ENCODE assay signal across 1 cellular context in the genomic region with DNA sequence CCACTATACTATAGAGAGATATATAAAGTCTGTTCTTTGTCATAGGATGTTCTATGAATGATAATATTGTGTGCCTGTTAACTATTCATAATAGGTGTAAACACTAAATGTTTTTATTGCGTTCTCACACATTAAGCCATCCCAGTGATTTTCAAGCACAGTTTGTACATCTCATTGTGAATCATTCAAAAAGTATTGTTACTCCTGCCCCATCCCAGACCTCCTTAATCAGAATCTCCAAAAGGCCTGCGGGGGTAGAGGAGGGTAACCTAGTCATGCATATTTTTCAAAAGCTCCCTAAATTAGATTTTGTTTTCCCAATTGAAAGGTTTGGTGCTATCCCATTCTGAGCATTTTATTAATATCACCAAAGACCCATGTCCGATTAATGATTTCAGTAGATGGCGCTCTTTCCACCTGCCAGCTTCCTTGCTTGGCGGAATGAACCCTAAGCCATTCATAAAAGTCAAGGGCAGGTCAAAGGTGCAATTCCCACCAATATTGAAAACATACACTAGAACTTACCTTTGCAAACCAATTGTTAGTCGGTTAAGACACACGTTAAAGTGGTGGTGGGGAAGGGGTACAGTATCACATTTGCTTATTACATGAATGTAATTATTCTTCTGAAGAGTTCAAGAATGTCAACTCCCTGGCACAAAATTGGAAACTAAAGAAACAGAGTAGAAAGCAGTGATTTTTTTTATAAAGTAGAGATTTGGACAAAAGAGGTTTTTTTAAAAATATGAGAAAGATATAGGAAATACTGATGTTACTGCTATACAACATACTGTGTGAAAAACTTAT.
TF ChIP-seq lines count a peak whose summit lies in the region.

No MANE protein-coding gene starts in this region.

TF ChIP-seq in HepG2, 621 proteins besides CTCF, POLR2A, EP300 and RAD21 (continued from another document and continues in another):
- TF ChIP-seq NR2F6 (IDR thresholded peaks at IDR 0.05) (peak; percentile 88), NR2F6 (CRISPR knock-in tag; IDR thresholded peaks at IDR 0.05) (peak; percentile 85), MED1 (CRISPR knock-in tag; IDR thresholded peaks at IDR 0.05) (no peak), MIXL1 (CRISPR knock-in tag; IDR thresholded peaks at IDR 0.05) (peak; percentile 62; the same call in 1 of the 2 replicates), ESRRA (CRISPR knock-in tag; IDR thresholded peaks at IDR 0.05; ENCODE audit: low read depth) (0 out of 2 replicates have a peak, but pooled peaks have one; percentile 56), ZNF441 (CRISPR knock-in tag; IDR thresholded peaks at IDR 0.05; ENCODE audit: borderline replicate concordance) (no peak), HOXA9 (CRISPR knock-in tag; IDR thresholded peaks at IDR 0.05; ENCODE audit: borderline replicate concordance) (no peak), HMG20A (CRISPR knock-in tag; IDR thresholded peaks at IDR 0.05; ENCODE audit: borderline replicate concordance) (no peak), PHF5A (CRISPR knock-in tag; IDR thresholded peaks at IDR 0.05; ENCODE audit: low read depth, unreplicated experiment) (no peak), SALL1 (CRISPR knock-in tag; IDR thresholded peaks at IDR 0.05) (peak; percentile 47; the same call in 1 of the 2 replicates), HOXA5 (CRISPR knock-in tag; IDR thresholded peaks at IDR 0.05) (peak; percentile 73; the same call in 1 of the 2 replicates), RXRB (CRISPR knock-in tag; IDR thresholded peaks at IDR 0.05; ENCODE audit: borderline replicate concordance) (peak; percentile 73; the same call in 1 of the 2 replicates), ZNF160 (CRISPR knock-in tag; IDR thresholded peaks at IDR 0.05) (no peak), SNAI1 (CRISPR knock-in tag; IDR thresholded peaks at IDR 0.05; ENCODE audit: borderline replicate concordance) (no peak), ASH2L (IDR thresholded peaks at IDR 0.05; ENCODE audit: insufficient read length, low read depth, low read length) (peak; percentile 21), FOXA3 (CRISPR knock-in tag; IDR thresholded peaks at IDR 0.05) (0 out of 2 replicates have a peak, but pooled peaks have one; percentile 17), RXRA (CRISPR knock-in tag; IDR thresholded peaks at IDR 0.05) (peak; percentile 41; the same call in 1 of the 2 replicates), NRL (CRISPR knock-in tag; IDR thresholded peaks at IDR 0.05; ENCODE audit: borderline replicate concordance) (no peak), STAT5B (CRISPR knock-in tag; IDR thresholded peaks at IDR 0.05) (no peak), NFKB2 (CRISPR knock-in tag; IDR thresholded peaks at IDR 0.05; ENCODE audit: borderline replicate concordance) (no peak), ZNF136 (CRISPR knock-in tag; IDR thresholded peaks at IDR 0.05; ENCODE audit: low read depth) (no peak), FOXA1 (IDR thresholded peaks at IDR 0.05) (no peak), FOXA1 (CRISPR knock-in tag; IDR thresholded peaks at IDR 0.05) (no peak), NFE2L2 (IDR thresholded peaks at IDR 0.05; ENCODE audit: low read length) (no peak), ZNF3 (CRISPR knock-in tag; IDR thresholded peaks at IDR 0.05) (no peak), ZNF34 (CRISPR knock-in tag; IDR thresholded peaks at IDR 0.05; ENCODE audit: borderline replicate concordance) (no peak), ZNF614 (CRISPR knock-in tag; IDR thresholded peaks at IDR 0.05; ENCODE audit: borderline replicate concordance) (peak; percentile 49; the same call in 1 of the 2 replicates), ZNF33B (CRISPR knock-in tag; IDR thresholded peaks at IDR 0.05) (no peak), NR2C2 (CRISPR knock-in tag; IDR thresholded peaks at IDR 0.05; ENCODE audit: borderline replicate concordance) (peak; percentile 63; the same call in 1 of the 2 replicates)
- TF ChIP-seq, protein P1, sequence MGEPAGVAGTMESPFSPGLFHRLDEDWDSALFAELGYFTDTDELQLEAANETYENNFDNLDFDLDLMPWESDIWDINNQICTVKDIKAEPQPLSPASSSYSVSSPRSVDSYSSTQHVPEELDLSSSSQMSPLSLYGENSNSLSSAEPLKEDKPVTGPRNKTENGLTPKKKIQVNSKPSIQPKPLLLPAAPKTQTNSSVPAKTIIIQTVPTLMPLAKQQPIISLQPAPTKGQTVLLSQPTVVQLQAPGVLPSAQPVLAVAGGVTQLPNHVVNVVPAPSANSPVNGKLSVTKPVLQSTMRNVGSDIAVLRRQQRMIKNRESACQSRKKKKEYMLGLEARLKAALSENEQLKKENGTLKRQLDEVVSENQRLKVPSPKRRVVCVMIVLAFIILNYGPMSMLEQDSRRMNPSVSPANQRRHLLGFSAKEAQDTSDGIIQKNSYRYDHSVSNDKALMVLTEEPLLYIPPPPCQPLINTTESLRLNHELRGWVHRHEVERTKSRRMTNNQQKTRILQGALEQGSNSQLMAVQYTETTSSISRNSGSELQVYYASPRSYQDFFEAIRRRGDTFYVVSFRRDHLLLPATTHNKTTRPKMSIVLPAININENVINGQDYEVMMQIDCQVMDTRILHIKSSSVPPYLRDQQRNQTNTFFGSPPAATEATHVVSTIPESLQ (CRISPR knock-in tag; conservative IDR thresholded peaks at IDR 0.05) = no peak
- TF ChIP-seq, protein P2, sequence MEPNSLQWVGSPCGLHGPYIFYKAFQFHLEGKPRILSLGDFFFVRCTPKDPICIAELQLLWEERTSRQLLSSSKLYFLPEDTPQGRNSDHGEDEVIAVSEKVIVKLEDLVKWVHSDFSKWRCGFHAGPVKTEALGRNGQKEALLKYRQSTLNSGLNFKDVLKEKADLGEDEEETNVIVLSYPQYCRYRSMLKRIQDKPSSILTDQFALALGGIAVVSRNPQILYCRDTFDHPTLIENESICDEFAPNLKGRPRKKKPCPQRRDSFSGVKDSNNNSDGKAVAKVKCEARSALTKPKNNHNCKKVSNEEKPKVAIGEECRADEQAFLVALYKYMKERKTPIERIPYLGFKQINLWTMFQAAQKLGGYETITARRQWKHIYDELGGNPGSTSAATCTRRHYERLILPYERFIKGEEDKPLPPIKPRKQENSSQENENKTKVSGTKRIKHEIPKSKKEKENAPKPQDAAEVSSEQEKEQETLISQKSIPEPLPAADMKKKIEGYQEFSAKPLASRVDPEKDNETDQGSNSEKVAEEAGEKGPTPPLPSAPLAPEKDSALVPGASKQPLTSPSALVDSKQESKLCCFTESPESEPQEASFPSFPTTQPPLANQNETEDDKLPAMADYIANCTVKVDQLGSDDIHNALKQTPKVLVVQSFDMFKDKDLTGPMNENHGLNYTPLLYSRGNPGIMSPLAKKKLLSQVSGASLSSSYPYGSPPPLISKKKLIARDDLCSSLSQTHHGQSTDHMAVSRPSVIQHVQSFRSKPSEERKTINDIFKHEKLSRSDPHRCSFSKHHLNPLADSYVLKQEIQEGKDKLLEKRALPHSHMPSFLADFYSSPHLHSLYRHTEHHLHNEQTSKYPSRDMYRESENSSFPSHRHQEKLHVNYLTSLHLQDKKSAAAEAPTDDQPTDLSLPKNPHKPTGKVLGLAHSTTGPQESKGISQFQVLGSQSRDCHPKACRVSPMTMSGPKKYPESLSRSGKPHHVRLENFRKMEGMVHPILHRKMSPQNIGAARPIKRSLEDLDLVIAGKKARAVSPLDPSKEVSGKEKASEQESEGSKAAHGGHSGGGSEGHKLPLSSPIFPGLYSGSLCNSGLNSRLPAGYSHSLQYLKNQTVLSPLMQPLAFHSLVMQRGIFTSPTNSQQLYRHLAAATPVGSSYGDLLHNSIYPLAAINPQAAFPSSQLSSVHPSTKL (CRISPR knock-in tag; IDR thresholded peaks at IDR 0.05) = peak; percentile 81
- TF ChIP-seq, protein P3, sequence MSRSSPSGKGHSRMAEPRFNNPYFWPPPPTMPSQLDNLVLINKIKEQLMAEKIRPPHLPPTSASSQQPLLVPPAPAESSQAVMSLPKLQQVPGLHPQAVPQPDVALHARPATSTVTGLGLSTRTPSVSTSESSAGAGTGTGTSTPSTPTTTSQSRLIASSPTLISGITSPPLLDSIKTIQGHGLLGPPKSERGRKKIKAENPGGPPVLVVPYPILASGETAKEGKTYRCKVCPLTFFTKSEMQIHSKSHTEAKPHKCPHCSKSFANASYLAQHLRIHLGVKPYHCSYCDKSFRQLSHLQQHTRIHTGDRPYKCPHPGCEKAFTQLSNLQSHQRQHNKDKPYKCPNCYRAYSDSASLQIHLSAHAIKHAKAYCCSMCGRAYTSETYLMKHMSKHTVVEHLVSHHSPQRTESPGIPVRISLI (CRISPR knock-in tag; IDR thresholded peaks at IDR 0.05; ENCODE audit: borderline replicate concordance) = no peak
- TF ChIP-seq, protein P4, sequence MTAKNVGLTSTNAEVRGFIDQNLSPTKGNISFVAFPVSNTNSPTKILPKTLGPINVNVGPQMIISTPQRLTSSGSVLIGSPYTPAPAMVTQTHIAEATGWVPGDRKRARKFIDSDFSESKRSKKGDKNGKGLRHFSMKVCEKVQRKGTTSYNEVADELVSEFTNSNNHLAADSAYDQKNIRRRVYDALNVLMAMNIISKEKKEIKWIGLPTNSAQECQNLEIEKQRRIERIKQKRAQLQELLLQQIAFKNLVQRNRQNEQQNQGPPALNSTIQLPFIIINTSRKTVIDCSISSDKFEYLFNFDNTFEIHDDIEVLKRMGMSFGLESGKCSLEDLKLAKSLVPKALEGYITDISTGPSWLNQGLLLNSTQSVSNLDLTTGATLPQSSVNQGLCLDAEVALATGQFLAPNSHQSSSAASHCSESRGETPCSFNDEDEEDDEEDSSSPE (CRISPR knock-in tag; IDR thresholded peaks at IDR 0.05) = no peak
- TF ChIP-seq, protein P5, sequence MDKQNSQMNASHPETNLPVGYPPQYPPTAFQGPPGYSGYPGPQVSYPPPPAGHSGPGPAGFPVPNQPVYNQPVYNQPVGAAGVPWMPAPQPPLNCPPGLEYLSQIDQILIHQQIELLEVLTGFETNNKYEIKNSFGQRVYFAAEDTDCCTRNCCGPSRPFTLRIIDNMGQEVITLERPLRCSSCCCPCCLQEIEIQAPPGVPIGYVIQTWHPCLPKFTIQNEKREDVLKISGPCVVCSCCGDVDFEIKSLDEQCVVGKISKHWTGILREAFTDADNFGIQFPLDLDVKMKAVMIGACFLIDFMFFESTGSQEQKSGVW (CRISPR knock-in tag; IDR thresholded peaks at IDR 0.05; ENCODE audit: borderline replicate concordance) = no peak
- TF ChIP-seq, protein P6, sequence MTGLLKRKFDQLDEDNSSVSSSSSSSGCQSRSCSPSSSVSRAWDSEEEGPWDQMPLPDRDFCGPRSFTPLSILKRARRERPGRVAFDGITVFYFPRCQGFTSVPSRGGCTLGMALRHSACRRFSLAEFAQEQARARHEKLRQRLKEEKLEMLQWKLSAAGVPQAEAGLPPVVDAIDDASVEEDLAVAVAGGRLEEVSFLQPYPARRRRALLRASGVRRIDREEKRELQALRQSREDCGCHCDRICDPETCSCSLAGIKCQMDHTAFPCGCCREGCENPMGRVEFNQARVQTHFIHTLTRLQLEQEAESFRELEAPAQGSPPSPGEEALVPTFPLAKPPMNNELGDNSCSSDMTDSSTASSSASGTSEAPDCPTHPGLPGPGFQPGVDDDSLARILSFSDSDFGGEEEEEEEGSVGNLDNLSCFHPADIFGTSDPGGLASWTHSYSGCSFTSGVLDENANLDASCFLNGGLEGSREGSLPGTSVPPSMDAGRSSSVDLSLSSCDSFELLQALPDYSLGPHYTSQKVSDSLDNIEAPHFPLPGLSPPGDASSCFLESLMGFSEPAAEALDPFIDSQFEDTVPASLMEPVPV (CRISPR knock-in tag; IDR thresholded peaks at IDR 0.05) = no peak
- TF ChIP-seq, protein P7, sequence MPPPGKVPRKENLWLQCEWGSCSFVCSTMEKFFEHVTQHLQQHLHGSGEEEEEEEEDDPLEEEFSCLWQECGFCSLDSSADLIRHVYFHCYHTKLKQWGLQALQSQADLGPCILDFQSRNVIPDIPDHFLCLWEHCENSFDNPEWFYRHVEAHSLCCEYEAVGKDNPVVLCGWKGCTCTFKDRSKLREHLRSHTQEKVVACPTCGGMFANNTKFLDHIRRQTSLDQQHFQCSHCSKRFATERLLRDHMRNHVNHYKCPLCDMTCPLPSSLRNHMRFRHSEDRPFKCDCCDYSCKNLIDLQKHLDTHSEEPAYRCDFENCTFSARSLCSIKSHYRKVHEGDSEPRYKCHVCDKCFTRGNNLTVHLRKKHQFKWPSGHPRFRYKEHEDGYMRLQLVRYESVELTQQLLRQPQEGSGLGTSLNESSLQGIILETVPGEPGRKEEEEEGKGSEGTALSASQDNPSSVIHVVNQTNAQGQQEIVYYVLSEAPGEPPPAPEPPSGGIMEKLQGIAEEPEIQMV (CRISPR knock-in tag; IDR thresholded peaks at IDR 0.05; ENCODE audit: low read depth) = no peak
- TF ChIP-seq, protein P8, sequence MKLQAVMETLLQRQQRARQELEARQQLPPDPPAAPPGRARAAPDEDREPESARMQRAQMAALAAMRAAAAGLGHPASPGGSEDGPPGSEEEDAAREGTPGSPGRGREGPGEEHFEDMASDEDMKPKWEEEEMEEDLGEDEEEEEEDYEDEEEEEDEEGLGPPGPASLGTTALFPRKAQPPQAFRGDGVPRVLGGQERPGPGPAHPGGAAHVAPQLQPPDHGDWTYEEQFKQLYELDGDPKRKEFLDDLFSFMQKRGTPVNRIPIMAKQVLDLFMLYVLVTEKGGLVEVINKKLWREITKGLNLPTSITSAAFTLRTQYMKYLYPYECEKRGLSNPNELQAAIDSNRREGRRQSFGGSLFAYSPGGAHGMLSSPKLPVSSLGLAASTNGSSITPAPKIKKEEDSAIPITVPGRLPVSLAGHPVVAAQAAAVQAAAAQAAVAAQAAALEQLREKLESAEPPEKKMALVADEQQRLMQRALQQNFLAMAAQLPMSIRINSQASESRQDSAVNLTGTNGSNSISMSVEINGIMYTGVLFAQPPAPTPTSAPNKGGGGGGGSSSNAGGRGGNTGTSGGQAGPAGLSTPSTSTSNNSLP (IDR thresholded peaks at IDR 0.05; ENCODE audit: low read depth, low read length) = peak; percentile 94
- TF ChIP-seq, protein P9, sequence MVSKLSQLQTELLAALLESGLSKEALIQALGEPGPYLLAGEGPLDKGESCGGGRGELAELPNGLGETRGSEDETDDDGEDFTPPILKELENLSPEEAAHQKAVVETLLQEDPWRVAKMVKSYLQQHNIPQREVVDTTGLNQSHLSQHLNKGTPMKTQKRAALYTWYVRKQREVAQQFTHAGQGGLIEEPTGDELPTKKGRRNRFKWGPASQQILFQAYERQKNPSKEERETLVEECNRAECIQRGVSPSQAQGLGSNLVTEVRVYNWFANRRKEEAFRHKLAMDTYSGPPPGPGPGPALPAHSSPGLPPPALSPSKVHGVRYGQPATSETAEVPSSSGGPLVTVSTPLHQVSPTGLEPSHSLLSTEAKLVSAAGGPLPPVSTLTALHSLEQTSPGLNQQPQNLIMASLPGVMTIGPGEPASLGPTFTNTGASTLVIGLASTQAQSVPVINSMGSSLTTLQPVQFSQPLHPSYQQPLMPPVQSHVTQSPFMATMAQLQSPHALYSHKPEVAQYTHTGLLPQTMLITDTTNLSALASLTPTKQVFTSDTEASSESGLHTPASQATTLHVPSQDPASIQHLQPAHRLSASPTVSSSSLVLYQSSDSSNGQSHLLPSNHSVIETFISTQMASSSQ (IDR thresholded peaks at IDR 0.05; ENCODE audit: low read depth) = no peak
- TF ChIP-seq, protein P9 (CRISPR knock-in tag; IDR thresholded peaks at IDR 0.05; ENCODE audit: borderline replicate concordance) = no peak
